Comparison of ENCODE assay signal across 8 cellular contexts in the genomic region with DNA sequence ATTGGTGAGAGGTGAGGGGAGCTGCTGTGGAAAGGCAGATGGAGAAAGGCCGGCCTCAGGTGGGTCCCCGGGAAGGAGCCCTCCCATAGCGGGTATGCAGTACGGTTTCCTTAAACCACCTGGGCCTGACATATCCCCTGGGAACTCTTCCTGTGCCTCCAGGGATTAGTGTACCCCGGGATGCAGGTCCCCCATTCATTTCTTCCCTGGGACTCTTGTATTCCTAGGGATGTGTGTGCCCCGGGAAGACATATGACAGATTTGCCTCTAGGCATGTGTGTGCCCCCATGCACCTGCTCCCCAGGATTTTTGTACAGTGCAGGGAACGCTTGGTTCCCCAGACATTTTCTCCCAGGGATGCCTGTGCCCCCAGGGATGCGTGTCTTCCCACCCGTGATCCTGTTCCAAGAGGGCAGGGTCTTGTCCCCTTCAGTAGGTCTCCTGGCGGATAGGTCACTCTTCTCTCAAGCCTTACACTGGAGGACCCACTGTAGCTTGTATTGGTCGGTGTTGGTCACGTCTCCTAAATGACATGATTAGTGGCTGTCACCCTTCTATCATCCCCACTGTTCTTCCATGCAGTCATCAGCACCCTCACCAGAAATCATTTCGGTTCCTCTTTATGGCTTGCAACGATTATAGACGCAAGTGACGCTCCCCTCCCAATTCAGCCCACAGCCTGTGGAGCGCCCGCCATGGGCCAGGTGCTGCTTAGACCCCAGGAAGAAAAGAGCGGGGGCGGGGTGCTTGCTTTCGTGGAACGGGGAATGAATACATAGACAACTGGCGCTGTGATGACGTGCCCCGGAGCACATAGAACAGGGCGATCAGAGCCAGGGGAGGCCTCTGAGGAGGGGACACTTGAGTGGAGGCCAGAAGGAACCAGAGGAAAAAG. TPM values are rescaled to one million over a fixed set of nuclear protein-coding genes. Genes with fewer than 3 reads are reported as not detected.
DNase-seq lines count a peak whose midpoint lies in the region; ATAC-seq and TF ChIP-seq lines count a peak whose summit lies in the region.

No MANE protein-coding gene starts in this region.

- POLR2A ChIA-PET in PC-3 (lab: Charles Lee; ENCODE audit: unreplicated experiment), result no interaction called here

- H3K4me2 ChIP-seq in PC-3 (ENCODE audit: low read length) (peak overlapping the region; percentile 89), neuronal stem cell (ENCODE audit: insufficient read depth, low read length, poor library complexity, severe bottlenecking) (no peak overlapping the region)

- H3K9me3 ChIP-seq in PC-3 (ENCODE audit: low read length) (no peaks in the 10 kb centered on the region), neuronal stem cell (replicated peaks in 1 of 2; ENCODE audit: control insufficient read depth in 2 of 2, insufficient read depth in 1 of 2, low read depth in 1 of 2, low read length in 2 of 2) (peaks cover 0 to 2% of the 10 kb centered on the region in 2 donors)

- intact Hi-C loops in PC-3 (cut with micrococcal nuclease), result loop anchor here (10.0 kb wide), 1 partner anchor 59 kb away; no protein-coding TSS in a partner anchor

- peak; percentile 58 for DNase-seq in activated CD8-positive, alpha-beta memory T cell treated with anti-CD3 and anti-CD28 coated beads for 24 hours
- DNase-seq in activated CD8-positive, alpha-beta memory T cell treated with anti-CD3 and anti-CD28 coated beads, Interleukin-2, amount 50 U/mL, for 48 hours, result no peak
- DNase-seq in PC-3, result no peak
- peak; percentile 61 for DNase-seq in dermis blood vessel endothelial cell
- no peak for DNase-seq in neuronal stem cell (ENCODE audit: low spot score)
- DNase-seq in SW 1271 (lab: John Stamatoyannopoulos, UW), result no peak
- no peak for DNase-seq in NCI-H1436 (lab: John Stamatoyannopoulos, UW)

- H2BK120ac ChIP-seq in neuronal stem cell (ENCODE audit: low read depth, low read length), result no peak overlapping the region

- no peak overlapping the region for H2BK5ac ChIP-seq in neuronal stem cell (ENCODE audit: low read length)

- no peak overlapping the region for H4K91ac ChIP-seq in neuronal stem cell (ENCODE audit: low read depth, low read length, poor library complexity)

- TF ChIP-seq CTCF in PC-3 (conservative IDR thresholded peaks at IDR 0.05; ENCODE audit: low read depth, low read length), result no peak

- H3K4me1 ChIP-seq in PC-3 (ENCODE audit: insufficient read depth, low read length) (peaks cover 22% of the 10 kb centered on the region), neuronal stem cell (ENCODE audit: control insufficient read depth in 2 of 2, insufficient read depth in 1 of 2, low read depth in 1 of 2, low read length in 2 of 2) (peaks cover 0 to 5% of the 10 kb centered on the region in 2 donors)

- H2AK5ac ChIP-seq in neuronal stem cell (ENCODE audit: low read depth, low read length), result peak overlapping the region; percentile 32

- H3K14ac ChIP-seq in neuronal stem cell (ENCODE audit: low read length), result no peak overlapping the region

- ATAC-seq in HG02840 (IDR thresholded peaks at IDR 0.05; ENCODE audit: low FRiP score, unreplicated experiment), result peak; percentile 36
- no peak for ATAC-seq in PC-3

- peak overlapping the region; percentile 58 for H2BK15ac ChIP-seq in neuronal stem cell (ENCODE audit: low read length)

- no peak overlapping the region for H2AFZ ChIP-seq in PC-3 (ENCODE audit: low read length)
- no peak overlapping the region for H2AFZ ChIP-seq in neuronal stem cell (ENCODE audit: low read length)

- H3K9ac ChIP-seq in PC-3 (ENCODE audit: low read length), result peak overlapping the region; percentile 95
- H3K9ac ChIP-seq in neuronal stem cell (ENCODE audit: low read depth, low read length, poor library complexity), result no peak overlapping the region

- H3K27me3 ChIP-seq in PC-3 (ENCODE audit: low read length), result no peaks in the 10 kb centered on the region
- peaks cover 0 to 16% (median 0%) of the 10 kb centered on the region in 3 experiments for H3K27me3 ChIP-seq in neuronal stem cell (ENCODE audit: control insufficient read depth in 3 of 3, insufficient read depth in 3 of 3, low read depth in 1 of 3, low read length in 3 of 3)

- WGBS in neuronal stem cell (ENCODE audit: extremely low coverage in 2 of 2, insufficient read length in 2 of 2, insufficient replicate concordance in 1 of 2), 2 donors, result no CpG with 5 or more reads among the region's 26 CpGs

- H3K4me3 ChIP-seq in PC-3 (ENCODE audit: low read length) (peak overlapping the region; percentile 71), neuronal stem cell (ENCODE audit: low read length in 2 of 2) (no peak overlapping the region)

- no peak overlapping the region for H2BK12ac ChIP-seq in neuronal stem cell (ENCODE audit: low read length)

- H3K23ac ChIP-seq in neuronal stem cell (ENCODE audit: low read depth, low read length, poor library complexity), result no peak overlapping the region

- H3K9me2 ChIP-seq in PC-3 (replicated peaks; ENCODE audit: low read length), result no peaks in the 10 kb centered on the region

- no peaks in the 10 kb centered on the region for H3K36me3 ChIP-seq in PC-3 (ENCODE audit: low read depth, low read length)
- H3K36me3 ChIP-seq in neuronal stem cell (replicated peaks in 1 of 2; ENCODE audit: control insufficient read depth in 2 of 2, insufficient read depth in 2 of 2, low read length in 2 of 2), result no peaks in the 10 kb centered on the region

- TSS peak; percentile 59 for BruUV-seq in PC-3 (replicated peaks; lab: Mats Ljungman, UMichigan)

- no peak overlapping the region for H3K18ac ChIP-seq in neuronal stem cell (ENCODE audit: low read length)

- H3K27ac ChIP-seq in PC-3 (ENCODE audit: low read length), result no peak overlapping the region
- H3K27ac ChIP-seq in neuronal stem cell (replicated peaks; ENCODE audit: low read length), result no peak overlapping the region

- CTCF ChIA-PET in PC-3 (lab: Charles Lee), result no interaction called here

- H3F3A ChIP-seq in PC-3 (ENCODE audit: low read length, unreplicated experiment), result peaks cover 3% of the 10 kb centered on the region

- no peaks in the 10 kb centered on the region for H4K20me1 ChIP-seq in PC-3 (ENCODE audit: low read length)

- peaks cover 54% of the 10 kb centered on the region for H3K79me2 ChIP-seq in PC-3 (ENCODE audit: low read length)

- peak overlapping the region; percentile 17 for H4K8ac ChIP-seq in neuronal stem cell (ENCODE audit: low read depth, low read length)

- H3K4ac ChIP-seq in neuronal stem cell (ENCODE audit: low read length), result no peak overlapping the region

- H3K79me1 ChIP-seq in neuronal stem cell (ENCODE audit: low read depth, low read length), result peaks cover 2% of the 10 kb centered on the region

RNA-seq across cellular contexts. Expression of a gene that starts 1.3 kb away (rescaled TPM):
- total RNA-seq in PC-3 (2014; rRNA removed), result 69.3 and 85.3 TPM in 2 replicates
- 102 and 247 TPM in 2 replicates for total RNA-seq in dermis blood vessel endothelial cell
- polyA plus RNA-seq in neuronal stem cell (2013, experiment 1 of 2), result 7.7 TPM
- 7.4 TPM for polyA plus RNA-seq in neuronal stem cell (2013, experiment 2 of 2)

Comparison
In these comparisons a context has a peak if more than half of its experiments do, and no peak if none do; other contexts are left out.
1. DNase-seq: peak in activated CD8-positive, alpha-beta memory T cell treated with anti-CD3 and anti-CD28 coated beads for 24 hours (single experiment) and dermis blood vessel endothelial cell (single experiment); none in activated CD8-positive, alpha-beta memory T cell treated with anti-CD3 and anti-CD28 coated beads, Interleukin-2, amount 50 U/mL, for 48 hours (single experiment), PC-3 (single experiment), neuronal stem cell (single experiment), SW 1271 (0 of 2) and NCI-H1436 (single experiment).